1 cellular context compared by ENCODE assay signal in genomic region chr1:212942679-212943392, GRCh38.
TF ChIP-seq lines count a peak whose summit lies in the region.

No MANE protein-coding gene starts in this region.

TF ChIP-seq in GM23338, 12 proteins besides CTCF, POLR2A, EP300 and RAD21 (continued from another document):
- TF ChIP-seq ZNF462 (CRISPR knock-in tag; IDR thresholded peaks at IDR 0.05) (no peak), NANOG (IDR thresholded peaks at IDR 0.05; ENCODE audit: borderline replicate concordance) (no peak), EZH2 (IDR thresholded peaks at IDR 0.05; ENCODE audit: low read depth, unreplicated experiment) (no peak), ZNF331 (CRISPR knock-in tag; IDR thresholded peaks at IDR 0.05; ENCODE audit: low read depth) (no peak), REST (IDR thresholded peaks at IDR 0.05; ENCODE audit: unreplicated experiment) (no peak), ZNF114 (CRISPR knock-in tag; IDR thresholded peaks at IDR 0.05) (no peak), CREB1 (CRISPR knock-in tag; IDR thresholded peaks at IDR 0.05; ENCODE audit: low read depth) (no peak), EZH2phosphoT487 (IDR thresholded peaks at IDR 0.05; ENCODE audit: unreplicated experiment) (no peak), JUNB (IDR thresholded peaks at IDR 0.05; ENCODE audit: unreplicated experiment) (no peak), POLR2AphosphoS5 (IDR thresholded peaks at IDR 0.05; ENCODE audit: low read depth) (no peak), ETS1 (IDR thresholded peaks at IDR 0.05) (no peak)
